In the genomic region with DNA sequence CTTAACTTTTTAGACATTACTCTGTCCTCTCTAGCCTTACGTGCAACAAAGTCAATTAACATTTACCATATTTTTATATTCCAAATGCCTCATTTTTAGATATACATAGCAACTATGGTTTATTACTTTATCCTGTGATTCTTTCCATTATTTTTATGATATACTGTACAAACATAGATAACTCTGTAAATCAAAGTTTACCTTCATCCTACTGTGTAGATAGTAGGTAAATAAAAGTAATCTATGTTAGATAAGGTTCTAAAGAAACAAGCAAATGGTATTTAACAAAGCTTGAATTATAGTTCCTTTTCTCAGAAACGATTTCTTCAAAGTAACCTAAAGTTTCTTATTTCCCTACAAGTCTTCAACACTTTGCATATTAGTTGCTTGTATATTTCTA, we compare ENCODE assay signal across 34 cellular contexts.
"Had no signal": no experiment of that assay in that cellular context is flagged by ENCODE, and none has a peak within 500 bp of the region (broad histone marks: within the 10 kb centered on the region; RNA-seq: fewer than 3 reads in every experiment).

No MANE protein-coding gene starts in this region.

- H3K4me3 ChIP-seq: MG63 had no signal

- H3K27me3 ChIP-seq: MG63 had no signal

- H3K9me3 ChIP-seq: MG63 had no signal

- DNase-seq: Karpas-422, Kasumi-1, MG63, MM.1S, MV-4-11, NCI-H1048, NCI-H1092, NCI-H1092 treated with DMSO at 0.1 percent for 48 hours, NCI-H1105, NCI-H1105 treated with DMSO at 0.1 percent for 48 hours, NCI-H1417, NCI-H1417 treated with DMSO at 0.1 percent for 48 hours, NCI-H1436, NCI-H1436 treated with DMSO at 0.1 percent for 48 hours, NCI-H146, NCI-H1694, NCI-H1694 treated with DMSO at 0.1 percent for 48 hours, NCI-H187, NCI-H187 treated with DMSO at 0.1 percent for 48 hours, NCI-H1930, NCI-H2029, NCI-H2029 treated with DMSO at 0.1 percent for 48 hours, NCI-H2081, NCI-H2081 treated with DMSO at 0.1 percent for 48 hours, NCI-H2107, NCI-H2171, NCI-H2171 treated with DMSO at 0.1 percent for 48 hours, NCI-H2227 treated with DMSO at 0.1 percent for 48 hours, NCI-H226, NCI-H345, NCI-H446, NCI-H446 treated with DMSO at 0.1 percent for 48 hours, NCI-H510A, NCI-H510A treated with DMSO at 0.1 percent for 48 hours had no signal

- H3K36me3 ChIP-seq: MG63 had no signal
